ENCODE assay signal across 24 cellular contexts in the genomic region with DNA sequence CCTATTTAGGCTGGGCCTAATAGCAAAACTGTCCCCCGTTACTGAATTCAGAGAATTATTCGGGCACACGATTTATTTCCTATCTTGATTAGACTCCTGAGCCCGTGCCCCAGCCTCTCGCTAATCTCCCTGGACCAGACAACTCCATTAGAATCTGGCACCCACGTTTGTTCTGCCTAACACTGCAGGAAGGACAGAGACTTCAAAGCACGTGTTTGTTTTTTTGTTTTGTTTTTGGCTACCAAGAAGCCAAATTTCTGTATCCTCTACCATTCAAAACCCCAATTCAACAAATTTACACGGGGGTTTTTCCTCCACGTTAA. TPM values are rescaled to one million over a fixed set of nuclear protein-coding genes. Genes with fewer than 3 reads are reported as not detected.
DNase-seq lines count a peak whose midpoint lies in the region; ATAC-seq, FAIRE-seq and TF ChIP-seq lines count a peak whose summit lies in the region.
"Had no signal": no experiment of that assay in that cellular context is flagged by ENCODE, and none has a peak within 500 bp of the region (broad histone marks: within the 10 kb centered on the region; RNA-seq: fewer than 3 reads in every experiment).

No MANE protein-coding gene starts in this region.

- H3K27ac Mint-ChIP-seq in activated CD8-positive, alpha-beta T cell treated with anti-CD3 and anti-CD28 coated beads for 36 hours: no peak overlapping the region
- H3K27ac Mint-ChIP-seq in activated CD8-positive, alpha-beta T cell treated with anti-CD3 and anti-CD28 coated beads, Interleukin-2, amount 10 ng/mL, durations not matched to agents 7 days and 5 days: no peak overlapping the region
- peak overlapping the region; percentile 61 for H3K27ac Mint-ChIP-seq in endothelial cell (ENCODE audit: unreplicated experiment)
- H3K27ac Mint-ChIP-seq: activated CD4-positive, alpha-beta memory T cell treated with anti-CD3 and anti-CD28 coated beads for 36 hours; stimulated activated naive CD8-positive, alpha-beta T cell treated with anti-CD3 and anti-CD28 coated beads, Interleukin-15, amount 100 ng/mL, for 72 hours; type B pancreatic cell had no signal

- peaks cover 5% of the 10 kb centered on the region for H3K27me3 Mint-ChIP-seq in activated CD8-positive, alpha-beta T cell treated with anti-CD3 and anti-CD28 coated beads for 36 hours
- H3K27me3 Mint-ChIP-seq in activated CD8-positive, alpha-beta T cell treated with anti-CD3 and anti-CD28 coated beads, Interleukin-2, amount 10 ng/mL, durations not matched to agents 7 days and 5 days (ENCODE audit: low read depth): peaks cover 7% of the 10 kb centered on the region
- peaks cover 5% of the 10 kb centered on the region for H3K27me3 Mint-ChIP-seq in endothelial cell (ENCODE audit: unreplicated experiment)
- H3K27me3 Mint-ChIP-seq: stimulated activated naive CD8-positive, alpha-beta T cell treated with anti-CD3 and anti-CD28 coated beads, Interleukin-15, amount 100 ng/mL, for 72 hours had no signal

- intact Hi-C loops in activated CD8-positive, alpha-beta T cell treated with anti-CD3 and anti-CD28 coated beads for 36 hours (cut with micrococcal nuclease): no loop called here

- peaks cover 6% of the 10 kb centered on the region for H3K9me3 Mint-ChIP-seq in activated CD8-positive, alpha-beta T cell treated with anti-CD3 and anti-CD28 coated beads for 36 hours
- H3K9me3 Mint-ChIP-seq in activated CD8-positive, alpha-beta T cell treated with anti-CD3 and anti-CD28 coated beads, Interleukin-2, amount 10 ng/mL, durations not matched to agents 7 days and 5 days (ENCODE audit: insufficient read depth): no peaks in the 10 kb centered on the region
- H3K9me3 Mint-ChIP-seq in endothelial cell (ENCODE audit: unreplicated experiment): no peaks in the 10 kb centered on the region
- H3K9me3 Mint-ChIP-seq: activated T-cell treated with anti-CD3 and anti-CD28 coated beads, Interleukin-2, amount 50 U/mL, for 4 hours had no signal

- no peak for ATAC-seq in activated CD8-positive, alpha-beta T cell treated with anti-CD3 and anti-CD28 coated beads for 36 hours
- no peak for ATAC-seq in activated CD8-positive, alpha-beta T cell treated with anti-CD3 and anti-CD28 coated beads, Interleukin-2, amount 10 ng/mL, durations not matched to agents 7 days and 5 days
- ATAC-seq: activated naive CD4-positive, alpha-beta T cell treated with anti-CD3 and anti-CD28 coated beads, Interleukin-2, amount 50 U/mL, for 72 hours; activated T-cell treated with anti-CD3 and anti-CD28 coated beads, Interleukin-2, amount 50 U/mL, for 4 hours; body of pancreas; HCT116; stimulated activated naive CD8-positive, alpha-beta T cell treated with anti-CD3 and anti-CD28 coated beads, Interleukin-15, amount 100 ng/mL, for 72 hours had no signal

- H3K36me3 Mint-ChIP-seq in activated CD8-positive, alpha-beta T cell treated with anti-CD3 and anti-CD28 coated beads for 36 hours (ENCODE audit: low read depth): peaks cover 9% of the 10 kb centered on the region
- H3K36me3 Mint-ChIP-seq in activated CD8-positive, alpha-beta T cell treated with anti-CD3 and anti-CD28 coated beads, Interleukin-2, amount 10 ng/mL, durations not matched to agents 7 days and 5 days (ENCODE audit: low read depth): peaks cover 12% of the 10 kb centered on the region
- H3K36me3 Mint-ChIP-seq in endothelial cell (ENCODE audit: low read depth, unreplicated experiment): peaks cover 4% of the 10 kb centered on the region
- H3K36me3 Mint-ChIP-seq: naive B cell, type B pancreatic cell had no signal

- H3K4me1 Mint-ChIP-seq in activated CD8-positive, alpha-beta T cell treated with anti-CD3 and anti-CD28 coated beads for 36 hours (ENCODE audit: low read depth): peaks cover 29% of the 10 kb centered on the region
- peaks cover 38% of the 10 kb centered on the region for H3K4me1 Mint-ChIP-seq in activated CD8-positive, alpha-beta T cell treated with anti-CD3 and anti-CD28 coated beads, Interleukin-2, amount 10 ng/mL, durations not matched to agents 7 days and 5 days (ENCODE audit: low read depth)
- H3K4me1 Mint-ChIP-seq in endothelial cell (ENCODE audit: unreplicated experiment): peaks cover 28% of the 10 kb centered on the region

- CTCF ChIA-PET in activated CD8-positive, alpha-beta T cell treated with anti-CD3 and anti-CD28 coated beads for 36 hours (lab: Charles Lee): interaction anchor here (1.0 to 1.4 kb wide), 2 partner anchors 12 to 14 kb away, joined by 4 to 9 read pairs; no protein-coding TSS in a partner anchor
- CTCF ChIA-PET in activated CD8-positive, alpha-beta T cell treated with anti-CD3 and anti-CD28 coated beads, Interleukin-2, amount 10 ng/mL, durations not matched to agents 7 days and 5 days (lab: Charles Lee): interaction anchor here (1.7 kb wide), 1 partner anchor 12 kb away, joined by 16 read pairs; no protein-coding TSS in a partner anchor

- POLR2A ChIA-PET in activated CD8-positive, alpha-beta T cell treated with anti-CD3 and anti-CD28 coated beads for 36 hours (lab: Charles Lee): no interaction called here
- POLR2A ChIA-PET in activated CD8-positive, alpha-beta T cell treated with anti-CD3 and anti-CD28 coated beads, Interleukin-2, amount 10 ng/mL, durations not matched to agents 7 days and 5 days (lab: Charles Lee): no interaction called here

- peak overlapping the region; percentile 26 for H3K4me3 Mint-ChIP-seq in activated CD8-positive, alpha-beta T cell treated with anti-CD3 and anti-CD28 coated beads for 36 hours
- H3K4me3 Mint-ChIP-seq in activated CD8-positive, alpha-beta T cell treated with anti-CD3 and anti-CD28 coated beads, Interleukin-2, amount 10 ng/mL, durations not matched to agents 7 days and 5 days: no peak overlapping the region
- peak overlapping the region; percentile 62 for H3K4me3 Mint-ChIP-seq in endothelial cell (ENCODE audit: unreplicated experiment)
- H3K4me3 Mint-ChIP-seq: activated CD4-positive, alpha-beta memory T cell treated with anti-CD3 and anti-CD28 coated beads for 36 hours had no signal

- no peak for DNase-seq in activated CD8-positive, alpha-beta T cell treated with anti-CD3 and anti-CD28 coated beads for 36 hours
- DNase-seq in activated CD8-positive, alpha-beta T cell treated with anti-CD3 and anti-CD28 coated beads, Interleukin-2, amount 10 ng/mL, durations not matched to agents 7 days and 5 days: no peak
- DNase-seq in OCI-M1 (lab: John Stamatoyannopoulos, UW): peak; percentile 53
- DNase-seq in endothelial cell (ENCODE audit: low spot score): no peak
- peak; percentile 25 for DNase-seq in retina
- no peak for DNase-seq in T-helper 1 cell
- no peak for DNase-seq in D721Med (ENCODE audit: insufficient read length, low spot score)
- DNase-seq in DMS 273 (lab: John Stamatoyannopoulos, UW; ENCODE audit: unreplicated experiment): no peak
- DNase-seq: 8988T; activated CD4-positive, alpha-beta memory T cell treated with anti-CD3 and anti-CD28 coated beads for 36 hours; activated T-cell treated with anti-CD3 and anti-CD28 coated beads, Interleukin-2, amount 50 U/mL, for 4 hours; BE2C; body of pancreas; cortex of kidney; naive B cell; NCI-H2029 treated with DMSO at 0.1 percent for 48 hours; NCI-H510A treated with DMSO at 0.1 percent for 48 hours; posterior cingulate gyrus; stimulated activated CD4-positive, alpha-beta T cell treated with anti-CD3 and anti-CD28 coated beads, Interleukin-2, amount 100 ng/mL, for 48 hours; stimulated activated naive CD8-positive, alpha-beta T cell treated with anti-CD3 and anti-CD28 coated beads, Interleukin-15, amount 100 ng/mL, for 72 hours; WERI-Rb-1 had no signal

- no peak for FAIRE-seq in D721Med (lab: Jason Lieb, UNC)

- TF ChIP-seq CTCF in activated CD8-positive, alpha-beta T cell treated with anti-CD3 and anti-CD28 coated beads for 36 hours (IDR thresholded peaks at IDR 0.05): no peak
- TF ChIP-seq CTCF in endothelial cell (IDR thresholded peaks at IDR 0.05; ENCODE audit: unreplicated experiment) (no peak), D721Med (IDR thresholded peaks at IDR 0.05; ENCODE audit: insufficient read depth, missing control alignments) (no peak)

RNA-seq across cellular contexts. Expression of a gene that starts 4.8 kb away (rescaled TPM):
- total RNA-seq in activated CD8-positive, alpha-beta T cell treated with anti-CD3 and anti-CD28 coated beads for 36 hours: 10 to 100 TPM; 15.2 to 15.5 TPM
- total RNA-seq in activated CD8-positive, alpha-beta T cell treated with anti-CD3 and anti-CD28 coated beads, Interleukin-2, amount 10 ng/mL, durations not matched to agents 7 days and 5 days: 10 to 100 TPM; 17.1 to 18.9 TPM
- total RNA-seq in endothelial cell (ENCODE audit: unreplicated experiment): 10.4 TPM

Comparison
In these comparisons a context has a peak if more than half of its experiments do, and no peak if none do; other contexts are left out.
1. DNase-seq: peak in OCI-M1 (single experiment) and retina (single experiment); none in activated CD8-positive, alpha-beta T cell treated with anti-CD3 and anti-CD28 coated beads for 36 hours (single experiment), activated CD8-positive, alpha-beta T cell treated with anti-CD3 and anti-CD28 coated beads, Interleukin-2, amount 10 ng/mL, durations not matched to agents 7 days and 5 days (single experiment), endothelial cell (single experiment), T-helper 1 cell (0 of 5), D721Med (single experiment) and DMS 273 (single experiment).